9 cellular contexts compared by ENCODE assay signal in genomic region chr1:185154912-185155513, GRCh38. TPM values are rescaled to one million over a fixed set of nuclear protein-coding genes. Genes with fewer than 3 reads are reported as not detected.
DNase-seq lines count a peak whose midpoint lies in the region; ATAC-seq and TF ChIP-seq lines count a peak whose summit lies in the region.
"Had no signal": no experiment of that assay in that cellular context is flagged by ENCODE, and none has a peak within 500 bp of the region (broad histone marks: within the 10 kb centered on the region; RNA-seq: fewer than 3 reads in every experiment).

No MANE protein-coding gene starts in this region.

- WGBS in thyroid gland, 2 donors: 20 to 34% methylated on average over 2 of the region's 2 CpGs

- H3K27ac ChIP-seq in iPS-18a (ENCODE audit: low read length) (no peak overlapping the region), thyroid gland (peak overlapping the region in 2 of 3 donors; percentile 98)

- peak overlapping the region; percentile 86 for H3K4me3 ChIP-seq in iPS-18a (ENCODE audit: low read length)
- peak overlapping the region in 1 of 3 donors; percentile 66 for H3K4me3 ChIP-seq in thyroid gland (replicated peaks in 1 of 3)

- POLR2A ChIA-PET in activated CD4-positive, alpha-beta memory T cell treated with anti-CD3 and anti-CD28 coated beads for 36 hours (lab: Charles Lee): interaction anchor here (1.4 kb wide), 1 partner anchor 162 kb away, joined by 4 read pairs; the partner anchor contains the start of gene IVNS1ABP

- TF ChIP-seq CTCF in thyroid gland (IDR thresholded peaks at IDR 0.05): no peak

- H3K4me1 Mint-ChIP-seq in activated T-cell treated with anti-CD3 and anti-CD28 coated beads, Interleukin-2, amount 50 U/mL, for 4 hours (ENCODE audit: low read depth): peaks cover 45% of the 10 kb centered on the region
- H3K4me1 Mint-ChIP-seq in activated CD4-positive, alpha-beta memory T cell treated with anti-CD3 and anti-CD28 coated beads for 36 hours (ENCODE audit: low read depth): peaks cover 48% of the 10 kb centered on the region

- no peaks in the 10 kb centered on the region for H3K4me1 ChIP-seq in iPS-18a (ENCODE audit: control insufficient read depth, low read depth, low read length)
- peaks cover 12 to 23% of the 10 kb centered on the region in 2 donors for H3K4me1 ChIP-seq in thyroid gland

- H3K27me3 ChIP-seq in iPS-18a (ENCODE audit: control insufficient read depth, insufficient read depth, low read length) (no peaks in the 10 kb centered on the region), thyroid gland (no peaks in the 10 kb centered on the region)

- H3K9me3 ChIP-seq in iPS-18a (ENCODE audit: control insufficient read depth, low read depth, low read length) (no peaks in the 10 kb centered on the region), thyroid gland (no peaks in the 10 kb centered on the region)
- H3K9me3 ChIP-seq: Caco-2 had no signal

- no peaks in the 10 kb centered on the region for H3K27me3 Mint-ChIP-seq in activated T-cell treated with anti-CD3 and anti-CD28 coated beads, Interleukin-2, amount 50 U/mL, for 4 hours (ENCODE audit: low read depth)
- no peaks in the 10 kb centered on the region for H3K27me3 Mint-ChIP-seq in activated CD4-positive, alpha-beta memory T cell treated with anti-CD3 and anti-CD28 coated beads for 36 hours

- peaks cover 12% of the 10 kb centered on the region for H3K36me3 Mint-ChIP-seq in activated T-cell treated with anti-CD3 and anti-CD28 coated beads, Interleukin-2, amount 50 U/mL, for 4 hours (ENCODE audit: insufficient read depth)
- H3K36me3 Mint-ChIP-seq in activated CD4-positive, alpha-beta memory T cell treated with anti-CD3 and anti-CD28 coated beads for 36 hours: peaks cover 4% of the 10 kb centered on the region

- peak overlapping the region; percentile 90 for H3K27ac Mint-ChIP-seq in activated CD4-positive, alpha-beta memory T cell treated with anti-CD3 and anti-CD28 coated beads for 36 hours

- ATAC-seq in activated T-cell treated with anti-CD3 and anti-CD28 coated beads, Interleukin-2, amount 50 U/mL, for 4 hours: no peak
- no peak for ATAC-seq in HG02884 (IDR thresholded peaks at IDR 0.05; ENCODE audit: unreplicated experiment)
- ATAC-seq in GM19455 (IDR thresholded peaks at IDR 0.05; ENCODE audit: unreplicated experiment): no peak

- peak overlapping the region; percentile 95 for H3K9ac ChIP-seq in iPS-18a (ENCODE audit: low read length)

- CTCF ChIA-PET in activated CD4-positive, alpha-beta memory T cell treated with anti-CD3 and anti-CD28 coated beads for 36 hours (lab: Charles Lee): interaction anchor here (1.0 kb wide), 1 partner anchor 526 kb away, joined by 4 read pairs; no protein-coding TSS in a partner anchor

- H3K36me3 ChIP-seq in iPS-18a (ENCODE audit: control insufficient read depth, low read depth, low read length): peaks cover 3% of the 10 kb centered on the region
- H3K36me3 ChIP-seq in thyroid gland: peaks cover 0 to 5% of the 10 kb centered on the region in 2 donors

- intact Hi-C loops in activated CD4-positive, alpha-beta memory T cell treated with anti-CD3 and anti-CD28 coated beads for 36 hours (cut with micrococcal nuclease): loop anchor here (5.0 to 10.0 kb wide), 4 partner anchors 273 to 1520 kb away; partner anchors contain the start of genes ARPC5 and TSEN15
- intact Hi-C loops in thyroid gland (cut with DNase I): no loop called here

- no peak for TF ChIP-seq POLR2A in thyroid gland (IDR thresholded peaks at IDR 0.05)

- no peaks in the 10 kb centered on the region for H3K9me3 Mint-ChIP-seq in activated T-cell treated with anti-CD3 and anti-CD28 coated beads, Interleukin-2, amount 50 U/mL, for 4 hours
- H3K9me3 Mint-ChIP-seq in activated CD4-positive, alpha-beta memory T cell treated with anti-CD3 and anti-CD28 coated beads for 36 hours: no peaks in the 10 kb centered on the region

- H3K4me3 Mint-ChIP-seq in activated T-cell treated with anti-CD3 and anti-CD28 coated beads, Interleukin-2, amount 50 U/mL, for 4 hours: peak overlapping the region; percentile 98
- H3K4me3 Mint-ChIP-seq in activated CD4-positive, alpha-beta memory T cell treated with anti-CD3 and anti-CD28 coated beads for 36 hours: peak overlapping the region; percentile 86

- no peak for DNase-seq in activated T-cell treated with anti-CD3 and anti-CD28 coated beads, Interleukin-2, amount 50 U/mL, for 4 hours
- DNase-seq in activated T-cell treated with anti-CD3 and anti-CD28 coated beads for 4 hours (no peak), thyroid gland (no peak)
- DNase-seq in activated CD4-positive, alpha-beta memory T cell treated with anti-CD3 and anti-CD28 coated beads for 36 hours: no peak
- no peak for DNase-seq in activated CD4-positive, CD25-positive, alpha-beta regulatory T cell treated with anti-CD3 and anti-CD28 coated beads, Interleukin-2, amount 50 U/mL, for 72 hours
- DNase-seq: Caco-2 had no signal

RNA-seq across cellular contexts. Expression of gene TRMT1L, which starts 1.7 kb away (rescaled TPM):
- total RNA-seq in activated T-cell treated with anti-CD3 and anti-CD28 coated beads, Interleukin-2, amount 50 U/mL, for 4 hours: 10 to 100 TPM; 13.7 to 16.8 (median 15.3) TPM
- total RNA-seq in activated CD4-positive, alpha-beta memory T cell treated with anti-CD3 and anti-CD28 coated beads for 36 hours: 10 to 100 TPM; 28.6 to 34.4 TPM
- total RNA-seq in thyroid gland: 10 to 100 TPM; 25.2 to 31.7 (median 27.1) TPM

RNA-seq across cellular contexts. Expression of gene SWT1, which starts 2.0 kb away (rescaled TPM):
- total RNA-seq in activated T-cell treated with anti-CD3 and anti-CD28 coated beads, Interleukin-2, amount 50 U/mL, for 4 hours: 1 to 10 TPM in 2 of 3 donors, under 1 TPM in 1; 0.66 to 1.7 (median 1.0) TPM
- total RNA-seq in activated CD4-positive, alpha-beta memory T cell treated with anti-CD3 and anti-CD28 coated beads for 36 hours: 1 to 10 TPM; 2.3 to 3.0 TPM
- 10 to 100 TPM in 2 of 4 donors, 1 to 10 TPM in 2; 9.4 to 13.4 (median 11.4) TPM for total RNA-seq in thyroid gland
